20 cellular contexts compared by ENCODE assay signal in the genomic region with DNA sequence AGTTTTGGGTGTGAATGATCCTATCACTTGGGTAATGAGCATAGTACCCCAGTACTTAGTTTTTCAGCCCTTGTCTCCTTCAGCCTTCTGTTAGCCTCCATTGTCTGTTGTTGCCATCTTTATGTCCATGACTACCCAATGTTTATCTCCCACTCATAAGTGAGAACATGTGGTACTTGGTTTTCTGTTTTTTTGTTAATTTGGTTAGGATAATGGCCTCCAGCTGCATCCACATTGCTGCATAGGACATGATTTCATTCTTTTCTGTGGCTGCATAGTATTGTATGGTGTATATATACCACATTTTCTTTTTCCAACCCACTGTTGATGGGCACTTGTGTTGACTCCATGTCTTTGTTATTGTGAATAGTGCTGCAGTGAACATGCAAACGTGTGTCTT. TPM values are rescaled to one million over a fixed set of nuclear protein-coding genes. Genes with fewer than 3 reads are reported as not detected.
DNase-seq lines count a peak whose midpoint lies in the region; ATAC-seq, FAIRE-seq and TF ChIP-seq lines count a peak whose summit lies in the region.
"Had no signal": no experiment of that assay in that cellular context is flagged by ENCODE, and none has a peak within 500 bp of the region (broad histone marks: within the 10 kb centered on the region; RNA-seq: fewer than 3 reads in every experiment).

No MANE protein-coding gene starts in this region.

- no peaks in the 10 kb centered on the region for H3K27me3 ChIP-seq in SK-N-SH (ENCODE audit: insufficient read depth)
- H3K27me3 ChIP-seq: BLaER1 treated with 17β-estradiol and CSF1 and Interleukin-3, amounts not matched to agents 10 nM and 100 nM had no signal

- TF ChIP-seq EP300 in SK-N-SH (IDR thresholded peaks at IDR 0.05; ENCODE audit: borderline replicate concordance in 1 of 2, low read depth in 1 of 2, low read length in 1 of 2): peak in 1 of 2 experiments; percentile 85; a peak in 2 of 4 replicates

- H3K4me3 ChIP-seq in AG10803 (ENCODE audit: low read length) (no peak overlapping the region), SK-N-SH (ENCODE audit: low read depth in 2 of 2, low read length in 1 of 2) (no peak overlapping the region)
- H3K4me3 ChIP-seq: A549; BLaER1 treated with 17β-estradiol and CSF1 and Interleukin-3, amounts not matched to agents 10 nM and 100 nM; PC-9 had no signal

- DNase-seq in AG10803 (ENCODE audit: low read depth) (peak; percentile 75), GM04504 (ENCODE audit: low read depth) (peak; percentile 38), SK-N-SH (peak; percentile 15), fibroblast of peridontal ligament (ENCODE audit: extremely low read depth) (peak; percentile 80), NCI-H524 treated with DMSO at 0.1 percent for 48 hours (lab: John Stamatoyannopoulos, UW) (no peak), RCC 7860 (ENCODE audit: low spot score) (no peak)
- DNase-seq in activated T-cell treated with anti-CD3 and anti-CD28 coated beads, Interleukin-2, amount 50 U/mL, for 4 hours: no peak
- DNase-seq: Caco-2; CD4-positive, alpha-beta memory T cell; GF-D8; GOT3; HCEC 1CT; Kasumi-1; NCI-H1694 treated with DMSO at 0.1 percent for 48 hours; PC-9; SIG-M5 had no signal

- no peaks in the 10 kb centered on the region for H3K9me3 ChIP-seq in SK-N-SH
- H3K9me3 ChIP-seq: A549; BLaER1 treated with 17β-estradiol and CSF1 and Interleukin-3, amounts not matched to agents 10 nM and 100 nM; Caco-2 had no signal

- no peak for FAIRE-seq in RCC 7860 (lab: Jason Lieb, UNC)
- FAIRE-seq: A549 had no signal

- TF ChIP-seq CTCF in AG10803 (conservative IDR thresholded peaks at IDR 0.05; ENCODE audit: low read length): no peak
- no peak for TF ChIP-seq CTCF in SK-N-SH (IDR thresholded peaks at IDR 0.05)

- WGBS in SK-N-SH (ENCODE audit: low lambda C conversion rate): 64% methylated on average over 1 of the region's 1 CpG

- H2AFZ ChIP-seq in SK-N-SH (ENCODE audit: low read depth): no peak overlapping the region
- H2AFZ ChIP-seq: PC-9 had no signal

- peaks cover 21% of the 10 kb centered on the region for H3K4me1 Mint-ChIP-seq in activated T-cell treated with anti-CD3 and anti-CD28 coated beads, Interleukin-2, amount 50 U/mL, for 4 hours (ENCODE audit: low read depth)

- no peak overlapping the region for H3K4me3 Mint-ChIP-seq in activated T-cell treated with anti-CD3 and anti-CD28 coated beads, Interleukin-2, amount 50 U/mL, for 4 hours

- peak overlapping the region; percentile 3 to 14; a peak in 2 of 4 replicates for H3K27ac ChIP-seq in SK-N-SH (ENCODE audit: low read depth in 2 of 2, low read length in 1 of 2)
- H3K27ac ChIP-seq: A549; BLaER1 treated with 17β-estradiol and CSF1 and Interleukin-3, amounts not matched to agents 10 nM and 100 nM; PC-9 had no signal

- no peaks in the 10 kb centered on the region for H3K36me3 ChIP-seq in SK-N-SH (replicated peaks in 1 of 2; ENCODE audit: control insufficient read depth in 1 of 2, insufficient read depth in 2 of 2, low read length in 1 of 2)
- H3K36me3 ChIP-seq: BLaER1 treated with 17β-estradiol and CSF1 and Interleukin-3, amounts not matched to agents 10 nM and 100 nM had no signal

- H3K79me2 ChIP-seq in SK-N-SH (ENCODE audit: insufficient read depth): no peaks in the 10 kb centered on the region

- H3K9ac ChIP-seq in SK-N-SH: no peak overlapping the region
- H3K9ac ChIP-seq: BLaER1 treated with 17β-estradiol and CSF1 and Interleukin-3, amounts not matched to agents 10 nM and 100 nM had no signal

- H3K36me3 Mint-ChIP-seq in activated T-cell treated with anti-CD3 and anti-CD28 coated beads, Interleukin-2, amount 50 U/mL, for 4 hours (ENCODE audit: insufficient read depth): peaks cover 19% of the 10 kb centered on the region

- H3K9me2 ChIP-seq in SK-N-SH: no peaks in the 10 kb centered on the region

- no peaks in the 10 kb centered on the region for H3K27me3 Mint-ChIP-seq in activated T-cell treated with anti-CD3 and anti-CD28 coated beads, Interleukin-2, amount 50 U/mL, for 4 hours (ENCODE audit: low read depth)
- H3K27me3 Mint-ChIP-seq: CD4-positive, alpha-beta memory T cell had no signal

- no peak; the same call in 1 of the 2 replicates for TF ChIP-seq RAD21 in SK-N-SH (IDR thresholded peaks at IDR 0.05; ENCODE audit: low read length)

- peaks cover 19% of the 10 kb centered on the region for H3K9me3 Mint-ChIP-seq in activated T-cell treated with anti-CD3 and anti-CD28 coated beads, Interleukin-2, amount 50 U/mL, for 4 hours

- ATAC-seq in activated T-cell treated with anti-CD3 and anti-CD28 coated beads, Interleukin-2, amount 50 U/mL, for 4 hours: no peak
- no peak for ATAC-seq in HG03432 (IDR thresholded peaks at IDR 0.05; ENCODE audit: unreplicated experiment)
- ATAC-seq: A549 had no signal

- H3K4me2 ChIP-seq in SK-N-SH: no peak overlapping the region
- H3K4me2 ChIP-seq: A549; BLaER1 treated with 17β-estradiol and CSF1 and Interleukin-3, amounts not matched to agents 10 nM and 100 nM; PC-9 had no signal

- H4K20me1 ChIP-seq in SK-N-SH (ENCODE audit: insufficient read depth): no peaks in the 10 kb centered on the region
- H4K20me1 ChIP-seq: BLaER1 treated with 17β-estradiol and CSF1 and Interleukin-3, amounts not matched to agents 10 nM and 100 nM had no signal

- H3F3A ChIP-seq in SK-N-SH (replicated peaks; ENCODE audit: insufficient read depth): no peaks in the 10 kb centered on the region

- H3K4me1 ChIP-seq in SK-N-SH (ENCODE audit: control insufficient read depth in 1 of 2, insufficient read depth in 2 of 2, low read depth in 1 of 2, low read length in 1 of 2): no peaks in the 10 kb centered on the region; a peak in 1 of 4 replicates
- H3K4me1 ChIP-seq: BLaER1 treated with 17β-estradiol and CSF1 and Interleukin-3, amounts not matched to agents 10 nM and 100 nM; Caco-2 had no signal

- CTCF ChIA-PET in SK-N-SH (lab: Yijun Ruan, JAX): no interaction called here

- POLR2A ChIA-PET in SK-N-SH (lab: Yijun Ruan, JAX): no interaction called here

TF ChIP-seq in SK-N-SH, 30 proteins besides CTCF, POLR2A, EP300 and RAD21:
- TF ChIP-seq TCF12 (IDR thresholded peaks at IDR 0.05) (peak; percentile 44; the same call in 1 of the 2 replicates), NRF1 (IDR thresholded peaks at IDR 0.05; ENCODE audit: low read depth, low read length) (no peak), MXI1 (IDR thresholded peaks at IDR 0.05; ENCODE audit: low read depth, low read length) (peak; percentile 34; the same call in 1 of the 2 replicates), NFIC (IDR thresholded peaks at IDR 0.05; ENCODE audit: borderline replicate concordance) (no peak), GATA2 (CRISPR knock-in tag; IDR thresholded peaks at IDR 0.05) (peak; percentile 81), CHD2 (IDR thresholded peaks at IDR 0.05; ENCODE audit: low read length, partially characterized antibody) (peak; percentile 74), FOXJ3 (CRISPR knock-in tag; IDR thresholded peaks at IDR 0.05) (peak; percentile 87), RCOR1 (IDR thresholded peaks at IDR 0.05; ENCODE audit: low read length) (peak; percentile 88)
- TF ChIP-seq, protein P1, sequence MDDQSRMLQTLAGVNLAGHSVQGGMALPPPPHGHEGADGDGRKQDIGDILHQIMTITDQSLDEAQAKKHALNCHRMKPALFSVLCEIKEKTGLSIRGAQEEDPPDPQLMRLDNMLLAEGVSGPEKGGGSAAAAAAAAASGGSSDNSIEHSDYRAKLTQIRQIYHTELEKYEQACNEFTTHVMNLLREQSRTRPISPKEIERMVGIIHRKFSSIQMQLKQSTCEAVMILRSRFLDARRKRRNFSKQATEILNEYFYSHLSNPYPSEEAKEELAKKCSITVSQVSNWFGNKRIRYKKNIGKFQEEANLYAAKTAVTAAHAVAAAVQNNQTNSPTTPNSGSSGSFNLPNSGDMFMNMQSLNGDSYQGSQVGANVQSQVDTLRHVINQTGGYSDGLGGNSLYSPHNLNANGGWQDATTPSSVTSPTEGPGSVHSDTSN (IDR thresholded peaks at IDR 0.05): no peak

RNA-seq across cellular contexts. Expression of a gene that starts 39.6 kb away (rescaled TPM):
- 0.08 TPM in 1 of 2 replicates, not detected in the other for polyA plus RNA-seq in SK-N-SH (2012; rRNA removed)
- not detected in 2 replicates for polyA plus RNA-seq in SK-N-SH (2012; cell fraction: cytosol; rRNA removed)
- polyA plus RNA-seq in SK-N-SH (2012; cell fraction: nucleus; rRNA removed): 0.08 and 0.27 TPM in 2 replicates
- under 1 TPM; 0.48 to 0.61 (median 0.57) TPM for total RNA-seq in activated T-cell treated with anti-CD3 and anti-CD28 coated beads, Interleukin-2, amount 50 U/mL, for 4 hours
- total RNA-seq: Daoy had no signal
- polyA plus RNA-seq: CD4-positive, alpha-beta memory T cell had no signal

Comparison
In these comparisons a context has a peak if more than half of its experiments do, and no peak if none do; other contexts are left out.
1. DNase-seq: peak in AG10803 (single experiment), GM04504 (single experiment), SK-N-SH (single experiment) and fibroblast of peridontal ligament (single experiment); none in NCI-H524 treated with DMSO at 0.1 percent for 48 hours (single experiment), activated T-cell treated with anti-CD3 and anti-CD28 coated beads, Interleukin-2, amount 50 U/mL, for 4 hours (single experiment) and RCC 7860 (single experiment).